3 cellular contexts compared by ENCODE assay signal in genomic region chr1:73587080-73587479, GRCh38.
TF ChIP-seq lines count a peak whose summit lies in the region.

No MANE protein-coding gene starts in this region.

TF ChIP-seq in HepG2, 621 proteins besides CTCF, POLR2A, EP300 and RAD21 (continued from another document):
- TF ChIP-seq ZNF713 (CRISPR knock-in tag; IDR thresholded peaks at IDR 0.05) (no peak), MAFF (IDR thresholded peaks at IDR 0.05; ENCODE audit: low read depth, low read length) (peak; percentile 67; the same call in 1 of the 2 replicates)

TF ChIP-seq in A549, 52 proteins besides CTCF, POLR2A, EP300 and RAD21 (continued from another document):
- TF ChIP-seq RFX5 (IDR thresholded peaks at IDR 0.05) (no peak), NPAS2 (CRISPR knock-in tag; IDR thresholded peaks at IDR 0.05; ENCODE audit: borderline replicate concordance) (no peak), SMC3 (IDR thresholded peaks at IDR 0.05) (no peak), MAFK (IDR thresholded peaks at IDR 0.05; ENCODE audit: partially characterized antibody) (peak; percentile 11)

TF ChIP-seq in IMR-90, 13 proteins besides CTCF, POLR2A, EP300 and RAD21 (continued from another document):
- peak; percentile 24; the same call in 1 of the 2 replicates for TF ChIP-seq MAFK (IDR thresholded peaks at IDR 0.05; ENCODE audit: low read depth, low read length)
